2 cellular contexts compared by ENCODE assay signal in the genomic region with DNA sequence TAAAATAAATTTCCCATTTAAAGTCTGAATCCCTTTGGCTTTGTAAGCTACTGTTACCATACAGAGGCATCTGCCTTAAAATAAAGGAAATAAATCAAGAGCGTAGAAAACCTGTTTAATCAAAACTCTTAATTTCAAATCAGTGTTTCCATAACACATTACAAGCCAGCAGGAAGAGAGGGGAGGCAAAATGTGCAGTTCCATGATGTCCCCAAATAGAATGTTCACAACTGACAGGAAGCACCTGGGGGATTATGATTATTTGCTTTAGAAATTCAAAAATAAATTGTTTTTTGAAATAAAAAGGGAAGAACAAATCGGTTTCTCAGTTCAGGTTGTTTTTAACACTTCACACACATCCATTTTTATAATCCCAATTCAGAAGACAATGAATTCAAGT.
TF ChIP-seq lines count a peak whose summit lies in the region.

No MANE protein-coding gene starts in this region.

TF ChIP-seq in SK-N-SH, 30 proteins besides CTCF, POLR2A, EP300 and RAD21 (continued from another document):
- TF ChIP-seq, protein P1, sequence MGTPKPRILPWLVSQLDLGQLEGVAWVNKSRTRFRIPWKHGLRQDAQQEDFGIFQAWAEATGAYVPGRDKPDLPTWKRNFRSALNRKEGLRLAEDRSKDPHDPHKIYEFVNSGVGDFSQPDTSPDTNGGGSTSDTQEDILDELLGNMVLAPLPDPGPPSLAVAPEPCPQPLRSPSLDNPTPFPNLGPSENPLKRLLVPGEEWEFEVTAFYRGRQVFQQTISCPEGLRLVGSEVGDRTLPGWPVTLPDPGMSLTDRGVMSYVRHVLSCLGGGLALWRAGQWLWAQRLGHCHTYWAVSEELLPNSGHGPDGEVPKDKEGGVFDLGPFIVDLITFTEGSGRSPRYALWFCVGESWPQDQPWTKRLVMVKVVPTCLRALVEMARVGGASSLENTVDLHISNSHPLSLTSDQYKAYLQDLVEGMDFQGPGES (IDR thresholded peaks at IDR 0.05; ENCODE audit: low read depth, low read length) = no peak
- TF ChIP-seq FOXJ3 (CRISPR knock-in tag; IDR thresholded peaks at IDR 0.05) = no peak

TF ChIP-seq in SK-N-SH treated with all-trans-retinoic acid at 6 μM for 48 hours, 23 proteins besides CTCF, POLR2A, EP300 and RAD21 (continued from another document):
- TF ChIP-seq, protein P2, sequence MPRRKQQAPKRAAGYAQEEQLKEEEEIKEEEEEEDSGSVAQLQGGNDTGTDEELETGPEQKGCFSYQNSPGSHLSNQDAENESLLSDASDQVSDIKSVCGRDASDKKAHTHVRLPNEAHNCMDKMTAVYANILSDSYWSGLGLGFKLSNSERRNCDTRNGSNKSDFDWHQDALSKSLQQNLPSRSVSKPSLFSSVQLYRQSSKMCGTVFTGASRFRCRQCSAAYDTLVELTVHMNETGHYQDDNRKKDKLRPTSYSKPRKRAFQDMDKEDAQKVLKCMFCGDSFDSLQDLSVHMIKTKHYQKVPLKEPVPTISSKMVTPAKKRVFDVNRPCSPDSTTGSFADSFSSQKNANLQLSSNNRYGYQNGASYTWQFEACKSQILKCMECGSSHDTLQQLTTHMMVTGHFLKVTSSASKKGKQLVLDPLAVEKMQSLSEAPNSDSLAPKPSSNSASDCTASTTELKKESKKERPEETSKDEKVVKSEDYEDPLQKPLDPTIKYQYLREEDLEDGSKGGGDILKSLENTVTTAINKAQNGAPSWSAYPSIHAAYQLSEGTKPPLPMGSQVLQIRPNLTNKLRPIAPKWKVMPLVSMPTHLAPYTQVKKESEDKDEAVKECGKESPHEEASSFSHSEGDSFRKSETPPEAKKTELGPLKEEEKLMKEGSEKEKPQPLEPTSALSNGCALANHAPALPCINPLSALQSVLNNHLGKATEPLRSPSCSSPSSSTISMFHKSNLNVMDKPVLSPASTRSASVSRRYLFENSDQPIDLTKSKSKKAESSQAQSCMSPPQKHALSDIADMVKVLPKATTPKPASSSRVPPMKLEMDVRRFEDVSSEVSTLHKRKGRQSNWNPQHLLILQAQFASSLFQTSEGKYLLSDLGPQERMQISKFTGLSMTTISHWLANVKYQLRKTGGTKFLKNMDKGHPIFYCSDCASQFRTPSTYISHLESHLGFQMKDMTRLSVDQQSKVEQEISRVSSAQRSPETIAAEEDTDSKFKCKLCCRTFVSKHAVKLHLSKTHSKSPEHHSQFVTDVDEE (CRISPR knock-in tag; IDR thresholded peaks at IDR 0.05) = no peak
- no peak for TF ChIP-seq ZNF8 (CRISPR knock-in tag; IDR thresholded peaks at IDR 0.05)
- no peak for TF ChIP-seq GLIS3 (CRISPR knock-in tag; IDR thresholded peaks at IDR 0.05)
- no peak for TF ChIP-seq ZNF565 (CRISPR knock-in tag; conservative IDR thresholded peaks at IDR 0.05; ENCODE audit: low read depth)
